In genomic region chr7:134355925-134356324, GRCh38 we compare ENCODE assay signal across 1 cellular context.
TF ChIP-seq lines count a peak whose summit lies in the region.

No MANE protein-coding gene starts in this region.

TF ChIP-seq in HepG2, 621 proteins besides CTCF, POLR2A, EP300 and RAD21 (continued from another document and continues in another):
- no peak for TF ChIP-seq KAT7 (CRISPR knock-in tag; IDR thresholded peaks at IDR 0.05; ENCODE audit: borderline replicate concordance)
- no peak for TF ChIP-seq POLR2AphosphoS2 (IDR thresholded peaks at IDR 0.05; ENCODE audit: low read depth, low read length)
- TF ChIP-seq, protein P1, sequence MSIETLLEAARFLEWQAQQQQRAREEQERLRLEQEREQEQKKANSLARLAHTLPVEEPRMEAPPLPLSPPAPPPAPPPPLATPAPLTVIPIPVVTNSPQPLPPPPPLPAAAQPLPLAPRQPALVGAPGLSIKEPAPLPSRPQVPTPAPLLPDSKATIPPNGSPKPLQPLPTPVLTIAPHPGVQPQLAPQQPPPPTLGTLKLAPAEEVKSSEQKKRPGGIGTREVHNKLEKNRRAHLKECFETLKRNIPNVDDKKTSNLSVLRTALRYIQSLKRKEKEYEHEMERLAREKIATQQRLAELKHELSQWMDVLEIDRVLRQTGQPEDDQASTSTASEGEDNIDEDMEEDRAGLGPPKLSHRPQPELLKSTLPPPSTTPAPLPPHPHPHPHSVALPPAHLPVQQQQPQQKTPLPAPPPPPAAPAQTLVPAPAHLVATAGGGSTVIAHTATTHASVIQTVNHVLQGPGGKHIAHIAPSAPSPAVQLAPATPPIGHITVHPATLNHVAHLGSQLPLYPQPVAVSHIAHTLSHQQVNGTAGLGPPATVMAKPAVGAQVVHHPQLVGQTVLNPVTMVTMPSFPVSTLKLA (IDR thresholded peaks at IDR 0.05), result no peak
- no peak for TF ChIP-seq ZBTB39 (CRISPR knock-in tag; IDR thresholded peaks at IDR 0.05)
- no peak for TF ChIP-seq ZNF121 (CRISPR knock-in tag; IDR thresholded peaks at IDR 0.05)
- no peak for TF ChIP-seq ZNF720 (CRISPR knock-in tag; IDR thresholded peaks at IDR 0.05)
- no peak for TF ChIP-seq ATF7 (IDR thresholded peaks at IDR 0.05)
- TF ChIP-seq ATF7 (CRISPR knock-in tag; IDR thresholded peaks at IDR 0.05), result no peak
- no peak for TF ChIP-seq MAF1 (CRISPR knock-in tag; IDR thresholded peaks at IDR 0.05; ENCODE audit: borderline replicate concordance)
- TF ChIP-seq HMGXB3 (CRISPR knock-in tag; IDR thresholded peaks at IDR 0.05; ENCODE audit: borderline replicate concordance), result no peak
- TF ChIP-seq ZNF292 (CRISPR knock-in tag; IDR thresholded peaks at IDR 0.05; ENCODE audit: borderline replicate concordance, low read depth), result no peak
- TF ChIP-seq JUNB (CRISPR knock-in tag; IDR thresholded peaks at IDR 0.05; ENCODE audit: borderline replicate concordance), result no peak
- TF ChIP-seq FIP1L1 (IDR thresholded peaks at IDR 0.05; ENCODE audit: borderline replicate concordance, insufficient read depth, low read depth, low read length), result no peak
- TF ChIP-seq, protein P2, sequence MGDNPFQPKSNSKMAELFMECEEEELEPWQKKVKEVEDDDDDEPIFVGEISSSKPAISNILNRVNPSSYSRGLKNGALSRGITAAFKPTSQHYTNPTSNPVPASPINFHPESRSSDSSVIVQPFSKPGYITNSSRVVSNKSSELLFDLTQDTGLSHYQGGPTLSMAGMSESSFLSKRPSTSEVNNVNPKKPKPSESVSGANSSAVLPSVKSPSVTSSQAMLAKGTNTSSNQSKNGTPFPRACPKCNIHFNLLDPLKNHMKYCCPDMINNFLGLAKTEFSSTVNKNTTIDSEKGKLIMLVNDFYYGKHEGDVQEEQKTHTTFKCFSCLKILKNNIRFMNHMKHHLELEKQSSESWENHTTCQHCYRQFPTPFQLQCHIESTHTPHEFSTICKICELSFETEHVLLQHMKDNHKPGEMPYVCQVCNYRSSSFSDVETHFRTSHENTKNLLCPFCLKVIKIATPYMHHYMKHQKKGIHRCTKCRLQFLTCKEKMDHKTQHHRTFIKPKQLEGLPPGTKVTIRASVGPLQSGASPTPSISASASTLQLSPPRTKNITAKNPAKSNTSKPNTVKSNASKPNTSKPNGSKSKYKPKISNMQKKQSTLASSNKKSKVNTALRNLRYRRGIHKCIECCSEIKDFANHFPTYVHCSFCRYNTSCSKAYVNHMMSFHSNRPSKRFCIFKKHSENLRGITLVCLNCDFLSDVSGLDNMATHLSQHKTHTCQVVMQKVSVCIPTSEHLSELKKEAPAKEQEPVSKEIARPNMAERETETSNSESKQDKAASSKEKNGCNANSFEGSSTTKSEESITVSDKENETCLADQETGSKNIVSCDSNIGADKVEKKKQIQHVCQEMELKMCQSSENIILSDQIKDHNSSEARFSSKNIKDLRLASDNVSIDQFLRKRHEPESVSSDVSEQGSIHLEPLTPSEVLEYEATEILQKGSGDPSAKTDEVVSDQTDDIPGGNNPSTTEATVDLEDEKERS (CRISPR knock-in tag; IDR thresholded peaks at IDR 0.05), result no peak
- no peak; the same call in 1 of the 2 replicates for TF ChIP-seq CBFB (CRISPR knock-in tag; IDR thresholded peaks at IDR 0.05)
- no peak for TF ChIP-seq SOX6 (IDR thresholded peaks at IDR 0.05)
- TF ChIP-seq SOX6 (CRISPR knock-in tag; IDR thresholded peaks at IDR 0.05), result peak; percentile 86
- TF ChIP-seq NCOA1 (CRISPR knock-in tag; IDR thresholded peaks at IDR 0.05), result no peak
- TF ChIP-seq FOXA1 (IDR thresholded peaks at IDR 0.05), result no peak
- TF ChIP-seq FOXA1 (CRISPR knock-in tag; IDR thresholded peaks at IDR 0.05), result 0 out of 2 replicates have a peak, but pooled peaks have one; percentile 9
- no peak for TF ChIP-seq CHD2 (IDR thresholded peaks at IDR 0.05; ENCODE audit: low read depth, low read length)
- no peak for TF ChIP-seq ZNF333 (CRISPR knock-in tag; IDR thresholded peaks at IDR 0.05; ENCODE audit: borderline replicate concordance)
- TF ChIP-seq, protein P3, sequence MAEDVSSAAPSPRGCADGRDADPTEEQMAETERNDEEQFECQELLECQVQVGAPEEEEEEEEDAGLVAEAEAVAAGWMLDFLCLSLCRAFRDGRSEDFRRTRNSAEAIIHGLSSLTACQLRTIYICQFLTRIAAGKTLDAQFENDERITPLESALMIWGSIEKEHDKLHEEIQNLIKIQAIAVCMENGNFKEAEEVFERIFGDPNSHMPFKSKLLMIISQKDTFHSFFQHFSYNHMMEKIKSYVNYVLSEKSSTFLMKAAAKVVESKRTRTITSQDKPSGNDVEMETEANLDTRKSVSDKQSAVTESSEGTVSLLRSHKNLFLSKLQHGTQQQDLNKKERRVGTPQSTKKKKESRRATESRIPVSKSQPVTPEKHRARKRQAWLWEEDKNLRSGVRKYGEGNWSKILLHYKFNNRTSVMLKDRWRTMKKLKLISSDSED (CRISPR knock-in tag; IDR thresholded peaks at IDR 0.05), result no peak
- no peak for TF ChIP-seq RFX5 (IDR thresholded peaks at IDR 0.05; ENCODE audit: low read depth, low read length)
- TF ChIP-seq NFIC (IDR thresholded peaks at IDR 0.05; ENCODE audit: low read length), result no peak
- no peak for TF ChIP-seq DRAP1 (CRISPR knock-in tag; IDR thresholded peaks at IDR 0.05)
- no peak for TF ChIP-seq NFE2L2 (IDR thresholded peaks at IDR 0.05; ENCODE audit: low read length)
- no peak for TF ChIP-seq ZNF660 (CRISPR knock-in tag; IDR thresholded peaks at IDR 0.05; ENCODE audit: borderline replicate concordance, low read depth)
- no peak for TF ChIP-seq ZNF550 (CRISPR knock-in tag; IDR thresholded peaks at IDR 0.05; ENCODE audit: borderline replicate concordance)
- TF ChIP-seq ZNF124 (CRISPR knock-in tag; IDR thresholded peaks at IDR 0.05), result no peak
- TF ChIP-seq CENPX (CRISPR knock-in tag; IDR thresholded peaks at IDR 0.05), result no peak
- TF ChIP-seq THAP11 (CRISPR knock-in tag; IDR thresholded peaks at IDR 0.05), result peak; percentile 25; the same call in 1 of the 2 replicates
- no peak for TF ChIP-seq SRSF1 (optimal IDR thresholded peaks at IDR 0.05; ENCODE audit: low read depth, low read length)
- TF ChIP-seq ZSCAN31 (CRISPR knock-in tag; IDR thresholded peaks at IDR 0.05; ENCODE audit: low read depth), result no peak
- TF ChIP-seq CHCHD3 (CRISPR knock-in tag; IDR thresholded peaks at IDR 0.05), result no peak
- no peak for TF ChIP-seq ZNF768 (CRISPR knock-in tag; IDR thresholded peaks at IDR 0.05)
- TF ChIP-seq ZNF256 (CRISPR knock-in tag; conservative IDR thresholded peaks at IDR 0.05), result no peak
- TF ChIP-seq BRCA1 (CRISPR knock-in tag; IDR thresholded peaks at IDR 0.05), result no peak
- TF ChIP-seq SKI (IDR thresholded peaks at IDR 0.05; ENCODE audit: partially characterized antibody), result no peak
- TF ChIP-seq NR2F1 (CRISPR knock-in tag; IDR thresholded peaks at IDR 0.05), result no peak
- TF ChIP-seq ZNF704 (CRISPR knock-in tag; IDR thresholded peaks at IDR 0.05; ENCODE audit: borderline replicate concordance), result no peak
- no peak for TF ChIP-seq U2AF1 (optimal IDR thresholded peaks at IDR 0.05; ENCODE audit: low read depth, low read length)
- no peak for TF ChIP-seq ZNF24 (IDR thresholded peaks at IDR 0.05)
- no peak for TF ChIP-seq GMEB2 (CRISPR knock-in tag; IDR thresholded peaks at IDR 0.05; ENCODE audit: low read depth)
- TF ChIP-seq SOX5 (CRISPR knock-in tag; IDR thresholded peaks at IDR 0.05; ENCODE audit: borderline replicate concordance), result peak; percentile 77; the same call in 1 of the 2 replicates
- TF ChIP-seq CCAR2 (optimal IDR thresholded peaks at IDR 0.05; ENCODE audit: low read depth, low read length), result no peak
- TF ChIP-seq NCOA5 (CRISPR knock-in tag; IDR thresholded peaks at IDR 0.05), result no peak
- TF ChIP-seq STAG1 (CRISPR knock-in tag; IDR thresholded peaks at IDR 0.05), result no peak
- no peak for TF ChIP-seq RARG (CRISPR knock-in tag; IDR thresholded peaks at IDR 0.05; ENCODE audit: low read depth)
- no peak for TF ChIP-seq MED8 (CRISPR knock-in tag; IDR thresholded peaks at IDR 0.05; ENCODE audit: insufficient replicate concordance)
- no peak for TF ChIP-seq SP1 (IDR thresholded peaks at IDR 0.05)
- no peak for TF ChIP-seq SP1 (CRISPR knock-in tag; IDR thresholded peaks at IDR 0.05)
- no peak for TF ChIP-seq TCF7 (IDR thresholded peaks at IDR 0.05; ENCODE audit: low read depth)
- TF ChIP-seq CBX1 (IDR thresholded peaks at IDR 0.05; ENCODE audit: low read depth), result no peak
- TF ChIP-seq ZNF224 (CRISPR knock-in tag; IDR thresholded peaks at IDR 0.05), result no peak
- TF ChIP-seq GABPA (IDR thresholded peaks at IDR 0.05; ENCODE audit: low read depth, low read length), result no peak
- TF ChIP-seq GABPA (CRISPR knock-in tag; IDR thresholded peaks at IDR 0.05; ENCODE audit: low read depth), result 0 out of 2 replicates have a peak, but pooled peaks have one; percentile 20
- no peak for TF ChIP-seq ZNF496 (CRISPR knock-in tag; IDR thresholded peaks at IDR 0.05; ENCODE audit: insufficient replicate concordance)
